18 cellular contexts compared by ENCODE assay signal in genomic region chr14:32217301-32217700, GRCh38. TPM values are rescaled to one million over a fixed set of nuclear protein-coding genes. Genes with fewer than 3 reads are reported as not detected.
A peak's percentile ranks its signal among the peaks of the same experiment; 100 is the strongest.
DNase-seq lines count a peak whose midpoint lies in the region; ATAC-seq, FAIRE-seq and TF ChIP-seq lines count a peak whose summit lies in the region.
"Had no signal": no experiment of that assay in that cellular context is flagged by ENCODE, and none has a peak within 500 bp of the region (broad histone marks: within the 10 kb centered on the region; RNA-seq: fewer than 3 reads in every experiment).

No MANE protein-coding gene starts in this region.

- no peak for DNase-seq in HepG2 (ENCODE audit: low spot score)
- no peak for DNase-seq in right lobe of liver
- DNase-seq in NCI-H2029 (lab: John Stamatoyannopoulos, UW): peak; percentile 99
- DNase-seq in SHP77 (lab: John Stamatoyannopoulos, UW): peak; percentile 68 to 74
- DNase-seq in Ammon's horn (ENCODE audit: low spot score): no peak
- no peak for DNase-seq in activated CD4-positive, alpha-beta memory T cell treated with anti-CD3 and anti-CD28 coated beads, Interleukin-2, amount 10 ng/mL, durations not matched to agents 7 days and 5 days
- DNase-seq in dorsolateral prefrontal cortex: no peak
- DNase-seq: activated CD4-positive, alpha-beta T cell treated with anti-CD3 and anti-CD28 coated beads for 48 hours; effector CD8-positive, alpha-beta T cell; foreskin keratinocyte; Karpas-422; SW 1271 had no signal

- H3K27me3 Mint-ChIP-seq in activated CD4-positive, alpha-beta memory T cell treated with anti-CD3 and anti-CD28 coated beads, Interleukin-2, amount 10 ng/mL, durations not matched to agents 7 days and 5 days: peaks cover 4% of the 10 kb centered on the region

- peaks cover 6% of the 10 kb centered on the region; the same call in 1 of the 2 replicates for H3K4me1 ChIP-seq in HepG2 (ENCODE audit: insufficient read depth, low read length)
- H3K4me1 ChIP-seq in right lobe of liver: peaks cover 0 to 7% (median 0%) of the 10 kb centered on the region in 4 donors
- H3K4me1 ChIP-seq: vagina had no signal

- H3K79me2 ChIP-seq in HepG2 (ENCODE audit: insufficient read depth, low read length): no peaks in the 10 kb centered on the region

- intact Hi-C loops in HepG2 (cut with micrococcal nuclease; ENCODE audit: unreplicated experiment) (no loop called here), right lobe of liver (cut with DNase I) (no loop called here), dorsolateral prefrontal cortex (cut with DNase I) (no loop called here)

- FAIRE-seq in HepG2 (lab: Jason Lieb, UNC): no peak
- FAIRE-seq: GM18507 had no signal

- CTCF ChIA-PET in HepG2 (lab: Yijun Ruan, JAX; ENCODE audit: low intra/inter-chr PET ratio, low total read pairs): no interaction called here
- CTCF ChIA-PET in activated CD4-positive, alpha-beta memory T cell treated with anti-CD3 and anti-CD28 coated beads, Interleukin-2, amount 10 ng/mL, durations not matched to agents 7 days and 5 days (lab: Charles Lee): no interaction called here

- H3K4me1 Mint-ChIP-seq in activated CD4-positive, alpha-beta memory T cell treated with anti-CD3 and anti-CD28 coated beads, Interleukin-2, amount 10 ng/mL, durations not matched to agents 7 days and 5 days: no peaks in the 10 kb centered on the region
- H3K4me1 Mint-ChIP-seq: mesothelial cell of epicardium had no signal

- no peaks in the 10 kb centered on the region for H3K9me3 ChIP-seq in HepG2 (ENCODE audit: low read length)
- no peaks in the 10 kb centered on the region for H3K9me3 ChIP-seq in right lobe of liver
- H3K9me3 ChIP-seq: vagina had no signal

- no peaks in the 10 kb centered on the region for H3K9me3 Mint-ChIP-seq in activated CD4-positive, alpha-beta memory T cell treated with anti-CD3 and anti-CD28 coated beads, Interleukin-2, amount 10 ng/mL, durations not matched to agents 7 days and 5 days
- H3K9me3 Mint-ChIP-seq: activated T-helper 2 cell treated with anti-CD3 and anti-CD28 coated beads, Interferon-gamma antibody, Interleukin-2, Interleukin-4, amounts not matched to agents 10 μg/mL and 5 μg/mL and 100 μg/mL, durations not matched to agents 14 hours and 24 hours and 36 hours had no signal

- H3K27me3 ChIP-seq in HepG2 (ENCODE audit: control insufficient read depth in 1 of 2, insufficient read depth in 2 of 2, low read length in 2 of 2) (no peaks in the 10 kb centered on the region), right lobe of liver (no peaks in the 10 kb centered on the region), dorsolateral prefrontal cortex (no peaks in the 10 kb centered on the region)
- H3K27me3 ChIP-seq: foreskin keratinocyte, vagina had no signal

- 21% methylated on average over 5 of the region's 5 CpGs for WGBS in HepG2 (ENCODE audit: low lambda C conversion rate)
- 42% methylated on average over 5 of the region's 5 CpGs for WGBS in right lobe of liver (ENCODE audit: insufficient coverage, low coverage, low lambda C conversion rate, missing lambda C conversion rate)

- TF ChIP-seq EP300 in HepG2 (IDR thresholded peaks at IDR 0.05; ENCODE audit: low read depth in 2 of 2, low read length in 2 of 2) (no peak), HepG2 (CRISPR knock-in tag; IDR thresholded peaks at IDR 0.05; ENCODE audit: borderline replicate concordance) (no peak)

- H3K36me3 Mint-ChIP-seq in activated CD4-positive, alpha-beta memory T cell treated with anti-CD3 and anti-CD28 coated beads, Interleukin-2, amount 10 ng/mL, durations not matched to agents 7 days and 5 days (ENCODE audit: low read depth): no peaks in the 10 kb centered on the region
- H3K36me3 Mint-ChIP-seq: brain, mesothelial cell of epicardium had no signal

- H3K36me3 ChIP-seq in HepG2 (replicated peaks in 1 of 2; ENCODE audit: control insufficient read depth in 1 of 2, insufficient read depth in 2 of 2, low read length in 2 of 2) (no peaks in the 10 kb centered on the region), right lobe of liver (no peaks in the 10 kb centered on the region)
- H3K36me3 ChIP-seq: vagina had no signal

- H3K4me2 ChIP-seq in HepG2 (ENCODE audit: low read depth, low read length): no peak overlapping the region

- POLR2A ChIA-PET in HepG2 (lab: Yijun Ruan, JAX): no interaction called here
- POLR2A ChIA-PET in activated CD4-positive, alpha-beta memory T cell treated with anti-CD3 and anti-CD28 coated beads, Interleukin-2, amount 10 ng/mL, durations not matched to agents 7 days and 5 days (lab: Charles Lee): no interaction called here

- TF ChIP-seq CTCF in HepG2 (CRISPR knock-in tag; IDR thresholded peaks at IDR 0.05) (no peak), right lobe of liver (IDR thresholded peaks at IDR 0.05) (no peak), dorsolateral prefrontal cortex (IDR thresholded peaks at IDR 0.05 in 54 of 56, conservative IDR thresholded peaks at IDR 0.05 in 2 of 56; ENCODE audit: low read depth in 1 of 56, partially characterized antibody in 56 of 56) (no peak)

- no peak overlapping the region for H3K27ac Mint-ChIP-seq in activated CD4-positive, alpha-beta memory T cell treated with anti-CD3 and anti-CD28 coated beads, Interleukin-2, amount 10 ng/mL, durations not matched to agents 7 days and 5 days
- H3K27ac Mint-ChIP-seq: activated T-helper 2 cell treated with anti-CD3 and anti-CD28 coated beads, Interferon-gamma antibody, Interleukin-2, Interleukin-4, amounts not matched to agents 10 μg/mL and 5 μg/mL and 100 μg/mL, durations not matched to agents 14 hours and 24 hours and 36 hours; brain; mesothelial cell of epicardium had no signal

- H3K4me3 ChIP-seq in HepG2 (replicated peaks in 1 of 3; ENCODE audit: insufficient read depth in 1 of 3, low read depth in 2 of 3, low read length in 3 of 3): no peak overlapping the region
- no peak overlapping the region for H3K4me3 ChIP-seq in right lobe of liver
- no peak overlapping the region for H3K4me3 ChIP-seq in dorsolateral prefrontal cortex
- H3K4me3 ChIP-seq: vagina had no signal

- H3K9ac ChIP-seq in HepG2 (ENCODE audit: insufficient read depth, low read depth, low read length): no peak overlapping the region

- H4K20me1 ChIP-seq in HepG2 (ENCODE audit: insufficient read depth, low read length): no peaks in the 10 kb centered on the region

- in situ Hi-C loops in HepG2 (cut with HindIII; ENCODE audit: extremely low pct_ligation_motif_present, low pct_unique_long_range_greater_than_20kb): no loop called here

- H3K27ac ChIP-seq in HepG2 (ENCODE audit: extremely low read length, insufficient read depth, low read length) (no peak overlapping the region), right lobe of liver (no peak overlapping the region), dorsolateral prefrontal cortex (no peak overlapping the region)
- H3K27ac ChIP-seq: foreskin keratinocyte, vagina had no signal

- no peak overlapping the region for H3K4me3 Mint-ChIP-seq in activated CD4-positive, alpha-beta memory T cell treated with anti-CD3 and anti-CD28 coated beads, Interleukin-2, amount 10 ng/mL, durations not matched to agents 7 days and 5 days
- H3K4me3 Mint-ChIP-seq: brain, mesothelial cell of epicardium had no signal

- TF ChIP-seq POLR2A in HepG2 (IDR thresholded peaks at IDR 0.05; ENCODE audit: insufficient read depth in 1 of 2, low read depth in 2 of 2, low read length in 2 of 2): no peak
- no peak for TF ChIP-seq POLR2A in right lobe of liver (IDR thresholded peaks at IDR 0.05)

- TF ChIP-seq RAD21 in HepG2 (CRISPR knock-in tag; IDR thresholded peaks at IDR 0.05): no peak

- no TSS peak for BruUV-seq in HepG2 (replicated peaks; lab: Mats Ljungman, UMichigan)

- ATAC-seq in HepG2 (peak; percentile 35; the same call in 2 of the 3 replicates), right lobe of liver (no peak), HG03039 (IDR thresholded peaks at IDR 0.05; ENCODE audit: unreplicated experiment) (no peak)
- ATAC-seq: foreskin keratinocyte had no signal

- peak overlapping the region; percentile 45 for H2AFZ ChIP-seq in HepG2 (ENCODE audit: low read length)

RNA-seq across cellular contexts. Expression of gene RNU6-8, which starts 14.2 kb away (rescaled TPM):
- total RNA-seq in HepG2 (2016; rRNA removed; fragmentation: Illumina TruSeq; extraction: Trizol) (under 0.01 TPM in 1 of 2 replicates, not detected in the other), right lobe of liver (not detected), dorsolateral prefrontal cortex (not detected)
- under 0.01 TPM in 2 replicates for total RNA-seq in HepG2 (2016; cell fraction: cytosol; rRNA removed; fragmentation: Illumina TruSeq; extraction: Trizol; ENCODE audit: low read depth)
- total RNA-seq in HepG2 (2016; cell fraction: insoluble cytoplasmic fraction; rRNA removed; fragmentation: Illumina TruSeq; extraction: Trizol): under 0.01 TPM in 1 of 2 replicates, not detected in the other
- total RNA-seq in HepG2 (2016; cell fraction: membrane; rRNA removed; fragmentation: Illumina TruSeq; extraction: Trizol): under 0.01 TPM in 1 of 2 replicates, not detected in the other
- not detected in 2 replicates for total RNA-seq in HepG2 (2016; cell fraction: nucleus; rRNA removed; fragmentation: Illumina TruSeq; extraction: Trizol)
- polyA plus RNA-seq in HepG2 (2011; rRNA removed): not detected in 2 replicates
- not detected in 2 replicates for polyA plus RNA-seq in HepG2 (2011; cell fraction: cytosol; rRNA removed)
- not detected in 2 replicates for polyA plus RNA-seq in HepG2 (2011; cell fraction: nucleus; rRNA removed)
- not detected in 2 replicates for polyA plus RNA-seq in HepG2 (2012)
- not detected in 2 replicates for polyA plus RNA-seq in HepG2 (2016; cell fraction: cytosol; fragmentation: Illumina TruSeq; extraction: Trizol; ENCODE audit: low read depth)
- polyA plus RNA-seq in HepG2 (2016; cell fraction: insoluble cytoplasmic fraction; fragmentation: Illumina TruSeq; extraction: Trizol; ENCODE audit: low read depth): not detected in 2 replicates
- polyA plus RNA-seq in HepG2 (2016; cell fraction: membrane; fragmentation: Illumina TruSeq; extraction: Trizol; ENCODE audit: low read depth): not detected in 2 replicates
- polyA plus RNA-seq in HepG2 (2016; cell fraction: nucleus; fragmentation: Illumina TruSeq; extraction: Trizol; ENCODE audit: insufficient read depth, low read depth): not detected in 2 replicates
- polyA minus RNA-seq in HepG2 (2011; rRNA and poly(A)+ RNA removed; ENCODE audit: low replicate concordance): under 0.01 TPM in 1 of 2 replicates, not detected in the other
- not detected in 2 replicates for polyA minus RNA-seq in HepG2 (2011; cell fraction: cytosol; rRNA and poly(A)+ RNA removed)
- polyA minus RNA-seq in HepG2 (2011; cell fraction: nucleus; rRNA and poly(A)+ RNA removed): not detected in 2 replicates
- not detected for total RNA-seq in activated CD4-positive, alpha-beta memory T cell treated with anti-CD3 and anti-CD28 coated beads, Interleukin-2, amount 10 ng/mL, durations not matched to agents 7 days and 5 days
- total RNA-seq: activated T-helper 2 cell treated with anti-CD3 and anti-CD28 coated beads, Interferon-gamma antibody, Interleukin-2, Interleukin-4, amounts not matched to agents 10 μg/mL and 5 μg/mL and 100 μg/mL, durations not matched to agents 14 hours and 24 hours and 36 hours; foreskin keratinocyte; mesothelial cell of epicardium; vagina had no signal
- polyA plus RNA-seq: foreskin keratinocyte had no signal

RNA-seq across cellular contexts. Expression of gene RNU6-7, which starts 15.5 kb away (rescaled TPM):
- total RNA-seq in HepG2 (2016; rRNA removed; fragmentation: Illumina TruSeq; extraction: Trizol) (under 0.01 TPM in 1 of 2 replicates, not detected in the other), right lobe of liver (not detected), dorsolateral prefrontal cortex (not detected)
- under 0.01 TPM in 2 replicates for total RNA-seq in HepG2 (2016; cell fraction: cytosol; rRNA removed; fragmentation: Illumina TruSeq; extraction: Trizol; ENCODE audit: low read depth)
- total RNA-seq in HepG2 (2016; cell fraction: insoluble cytoplasmic fraction; rRNA removed; fragmentation: Illumina TruSeq; extraction: Trizol): under 0.01 TPM in 1 of 2 replicates, not detected in the other
- under 0.01 TPM in 1 of 2 replicates, not detected in the other for total RNA-seq in HepG2 (2016; cell fraction: membrane; rRNA removed; fragmentation: Illumina TruSeq; extraction: Trizol)
- not detected in 2 replicates for total RNA-seq in HepG2 (2016; cell fraction: nucleus; rRNA removed; fragmentation: Illumina TruSeq; extraction: Trizol)
- not detected in 2 replicates for polyA plus RNA-seq in HepG2 (2011; rRNA removed)
- polyA plus RNA-seq in HepG2 (2011; cell fraction: cytosol; rRNA removed): not detected in 2 replicates
- not detected in 2 replicates for polyA plus RNA-seq in HepG2 (2011; cell fraction: nucleus; rRNA removed)
- polyA plus RNA-seq in HepG2 (2012): not detected in 2 replicates
- not detected in 2 replicates for polyA plus RNA-seq in HepG2 (2016; cell fraction: cytosol; fragmentation: Illumina TruSeq; extraction: Trizol; ENCODE audit: low read depth)
- not detected in 2 replicates for polyA plus RNA-seq in HepG2 (2016; cell fraction: insoluble cytoplasmic fraction; fragmentation: Illumina TruSeq; extraction: Trizol; ENCODE audit: low read depth)
- not detected in 2 replicates for polyA plus RNA-seq in HepG2 (2016; cell fraction: membrane; fragmentation: Illumina TruSeq; extraction: Trizol; ENCODE audit: low read depth)
- not detected in 2 replicates for polyA plus RNA-seq in HepG2 (2016; cell fraction: nucleus; fragmentation: Illumina TruSeq; extraction: Trizol; ENCODE audit: insufficient read depth, low read depth)
- under 0.01 TPM in 1 of 2 replicates, not detected in the other for polyA minus RNA-seq in HepG2 (2011; rRNA and poly(A)+ RNA removed; ENCODE audit: low replicate concordance)
- polyA minus RNA-seq in HepG2 (2011; cell fraction: cytosol; rRNA and poly(A)+ RNA removed): not detected in 2 replicates
- not detected in 2 replicates for polyA minus RNA-seq in HepG2 (2011; cell fraction: nucleus; rRNA and poly(A)+ RNA removed)
- total RNA-seq in activated CD4-positive, alpha-beta memory T cell treated with anti-CD3 and anti-CD28 coated beads, Interleukin-2, amount 10 ng/mL, durations not matched to agents 7 days and 5 days: not detected
- total RNA-seq: activated T-helper 2 cell treated with anti-CD3 and anti-CD28 coated beads, Interferon-gamma antibody, Interleukin-2, Interleukin-4, amounts not matched to agents 10 μg/mL and 5 μg/mL and 100 μg/mL, durations not matched to agents 14 hours and 24 hours and 36 hours; foreskin keratinocyte; mesothelial cell of epicardium; vagina had no signal
- polyA plus RNA-seq: foreskin keratinocyte had no signal

Comparison
In these comparisons a context has a peak if more than half of its experiments do, and no peak if none do; other contexts are left out.
1. DNase-seq: peak in NCI-H2029 (single experiment) and SHP77 (2 of 2); none in HepG2 (single experiment), right lobe of liver (0 of 3), Ammon's horn (single experiment), activated CD4-positive, alpha-beta memory T cell treated with anti-CD3 and anti-CD28 coated beads, Interleukin-2, amount 10 ng/mL, durations not matched to agents 7 days and 5 days (single experiment) and dorsolateral prefrontal cortex (0 of 10).